ENCODE assay signal across 36 cellular contexts in the genomic region with DNA sequence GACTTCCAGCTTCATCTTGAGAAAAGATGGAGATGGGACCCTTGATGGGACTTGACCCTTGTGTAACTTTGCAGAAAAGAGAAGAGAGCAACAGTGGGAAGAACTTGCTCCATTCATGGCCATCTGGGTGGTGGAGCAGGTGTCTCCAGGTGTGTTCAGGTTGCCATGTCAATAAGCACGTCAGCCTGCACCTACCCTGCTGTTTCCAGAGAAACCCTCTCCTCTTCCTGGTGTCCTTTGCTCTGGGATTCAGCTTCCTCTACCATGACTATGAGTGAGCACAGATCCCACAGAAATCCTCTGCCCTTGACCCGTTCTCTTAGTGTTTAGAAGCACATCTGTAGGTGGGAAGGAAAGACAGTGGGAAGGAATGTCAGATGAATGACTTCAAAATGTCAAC. TPM values are rescaled to one million over a fixed set of nuclear protein-coding genes. Genes with fewer than 3 reads are reported as not detected.
DNase-seq lines count a peak whose midpoint lies in the region; ATAC-seq, FAIRE-seq and TF ChIP-seq lines count a peak whose summit lies in the region.
"Had no signal": no experiment of that assay in that cellular context is flagged by ENCODE, and none has a peak within 500 bp of the region (broad histone marks: within the 10 kb centered on the region; RNA-seq: fewer than 3 reads in every experiment).

No MANE protein-coding gene starts in this region.

- H3K36me3 ChIP-seq in small intestine (ENCODE audit: control insufficient read depth in 2 of 2, insufficient read depth in 2 of 2, low read length in 2 of 2), result no peaks in the 10 kb centered on the region
- H3K36me3 ChIP-seq: gastroesophageal sphincter, upper lobe of left lung had no signal

- no peaks in the 10 kb centered on the region for H3K9me3 ChIP-seq in small intestine (ENCODE audit: control insufficient read depth, low read depth)
- no peaks in the 10 kb centered on the region for H3K9me3 ChIP-seq in right cardiac atrium (ENCODE audit: control insufficient read depth, low read length)

- H3K27me3 ChIP-seq in small intestine (ENCODE audit: control insufficient read depth in 2 of 2, insufficient read depth in 2 of 2, low read length in 2 of 2) (peaks cover 0 to 2% of the 10 kb centered on the region in 2 donors), right cardiac atrium (ENCODE audit: control insufficient read depth, insufficient read depth) (no peaks in the 10 kb centered on the region)
- H3K27me3 ChIP-seq: upper lobe of left lung had no signal

- no peak for FAIRE-seq in small intestine (lab: Jason Lieb, UNC)
- FAIRE-seq: endothelial cell of umbilical vein had no signal

- peak; percentile 53 for DNase-seq in DMS153 (lab: John Stamatoyannopoulos, UW)
- DNase-seq in DMS153 treated with DMSO at 0.1 percent for 48 hours (lab: John Stamatoyannopoulos, UW; ENCODE audit: unreplicated experiment), result no peak
- peak; percentile 35 for DNase-seq in NCI-H146 treated with DMSO at 0.1 percent for 48 hours (lab: John Stamatoyannopoulos, UW; ENCODE audit: unreplicated experiment)
- no peak for DNase-seq in chondrocyte (ENCODE audit: low spot score)
- DNase-seq in small intestine, result peak; percentile 80
- DNase-seq in LoVo (ENCODE audit: low spot score), result no peak
- no peak for DNase-seq in right cardiac atrium
- DNase-seq: activated CD4-positive, alpha-beta T cell treated with anti-CD3 and anti-CD28 coated beads for 36 hours; activated CD8-positive, alpha-beta T cell treated with anti-CD3 and anti-CD28 coated beads for 36 hours; activated naive CD4-positive, alpha-beta T cell treated with anti-CD3 and anti-CD28 coated beads for 36 hours; C1 segment of cervical spinal cord; hippocampal formation; Kasumi-1; MV-4-11; NCI-H1436 treated with DMSO at 0.1 percent for 48 hours; NCI-H69; nephron progenitor cell; SIG-M5; stimulated activated naive B cell treated with anti-CD40 and anti-IgM and Interleukin-4, amounts not matched to agents 10 μg/mL and 1 μg/mL and 100 μg/mL, for 72 hours; substantia nigra; SW 1271; T-helper 9 cell; upper lobe of left lung had no signal

- peaks cover 17% of the 10 kb centered on the region for H3K4me1 Mint-ChIP-seq in chondrocyte (ENCODE audit: low read depth)
- H3K4me1 Mint-ChIP-seq: activated CD4-positive, alpha-beta T cell treated with anti-CD3 and anti-CD28 coated beads for 36 hours; brain; nephron progenitor cell; stimulated activated naive B cell treated with anti-CD40 and anti-IgM and Interleukin-4, amounts not matched to agents 10 μg/mL and 1 μg/mL and 100 μg/mL, for 72 hours had no signal

- ATAC-seq in right cardiac atrium (no peak), HG03045 (IDR thresholded peaks at IDR 0.05; ENCODE audit: unreplicated experiment) (no peak)
- ATAC-seq: activated CD4-positive, alpha-beta T cell treated with anti-CD3 and anti-CD28 coated beads for 36 hours; activated CD8-positive, alpha-beta T cell treated with anti-CD3 and anti-CD28 coated beads for 36 hours; gastroesophageal sphincter; stimulated activated naive B cell treated with anti-CD40 and anti-IgM and Interleukin-4, amounts not matched to agents 10 μg/mL and 1 μg/mL and 100 μg/mL, for 72 hours had no signal

- WGBS in small intestine, 3 donors, result 8 to 50% (median 26%) methylated on average over 2 of the region's 2 CpGs
- 69% methylated on average over 2 of the region's 2 CpGs for WGBS in right cardiac atrium

- H3K4me3 ChIP-seq in small intestine (ENCODE audit: low read depth in 1 of 2, low read length in 2 of 2) (no peak overlapping the region), right cardiac atrium (ENCODE audit: low read length) (no peak overlapping the region)
- H3K4me3 ChIP-seq: gastroesophageal sphincter, upper lobe of left lung had no signal

- intact Hi-C loops in right cardiac atrium (cut with DNase I), result no loop called here

- H3K4me1 ChIP-seq in small intestine (ENCODE audit: control insufficient read depth in 2 of 2, insufficient read depth in 1 of 2, low read depth in 1 of 2, low read length in 1 of 2) (peaks cover 0 to 4% of the 10 kb centered on the region in 2 donors), right cardiac atrium (ENCODE audit: control insufficient read depth, insufficient read depth, low read length) (no peaks in the 10 kb centered on the region)
- H3K4me1 ChIP-seq: gastroesophageal sphincter, upper lobe of left lung had no signal

- TF ChIP-seq CTCF in chondrocyte (IDR thresholded peaks at IDR 0.05), result no peak

- peak overlapping the region; percentile 86 to 92 for H3K27ac ChIP-seq in small intestine (ENCODE audit: low read depth in 1 of 2, low read length in 1 of 2)
- no peak overlapping the region for H3K27ac ChIP-seq in right cardiac atrium (ENCODE audit: low read length)
- H3K27ac ChIP-seq: 22Rv1, gastroesophageal sphincter, HL-60, upper lobe of left lung, VCaP had no signal

- peaks cover 10% of the 10 kb centered on the region for H3K9me3 Mint-ChIP-seq in chondrocyte (ENCODE audit: low read depth)

- H3K4me3 Mint-ChIP-seq in chondrocyte (ENCODE audit: unreplicated experiment), result no peak overlapping the region
- H3K4me3 Mint-ChIP-seq: activated CD4-positive, alpha-beta T cell treated with anti-CD3 and anti-CD28 coated beads for 36 hours; activated CD8-positive, alpha-beta T cell treated with anti-CD3 and anti-CD28 coated beads for 36 hours; activated naive CD4-positive, alpha-beta T cell treated with anti-CD3 and anti-CD28 coated beads for 36 hours; brain; nephron progenitor cell; stimulated activated naive B cell treated with anti-CD40 and anti-IgM and Interleukin-4, amounts not matched to agents 10 μg/mL and 1 μg/mL and 100 μg/mL, for 72 hours had no signal

- H3K27me3 Mint-ChIP-seq in chondrocyte (ENCODE audit: low read depth), result no peaks in the 10 kb centered on the region

- peaks cover 2% of the 10 kb centered on the region for H3K36me3 Mint-ChIP-seq in chondrocyte (ENCODE audit: low read depth)
- H3K36me3 Mint-ChIP-seq: brain had no signal

- H3K27ac Mint-ChIP-seq in chondrocyte (ENCODE audit: unreplicated experiment), result peak overlapping the region; percentile 23
- H3K27ac Mint-ChIP-seq: activated CD4-positive, alpha-beta T cell treated with anti-CD3 and anti-CD28 coated beads for 36 hours; activated CD8-positive, alpha-beta T cell treated with anti-CD3 and anti-CD28 coated beads for 36 hours; activated naive CD4-positive, alpha-beta T cell treated with anti-CD3 and anti-CD28 coated beads for 36 hours; brain; nephron progenitor cell; stimulated activated naive B cell treated with anti-CD40 and anti-IgM and Interleukin-4, amounts not matched to agents 10 μg/mL and 1 μg/mL and 100 μg/mL, for 72 hours had no signal

RNA-seq across cellular contexts. Expression of a gene that starts 21.8 kb away (rescaled TPM):
- total RNA-seq in chondrocyte, result 6.4 to 9.3 TPM (median 6.5 TPM) in 3 replicates
- polyA plus RNA-seq in small intestine, result 1 to 10 TPM; 2.2 to 3.4 (median 2.7) TPM
- 1 to 10 TPM; 4.1 to 6.2 (median 5.1) TPM for total RNA-seq in right cardiac atrium
- polyA plus RNA-seq in right cardiac atrium, result 2.8 TPM

RNA-seq across cellular contexts. Expression of a gene that starts 45.3 kb away (rescaled TPM):
- not detected in 3 replicates for total RNA-seq in chondrocyte
- 100 to 1,000 TPM in 2 of 3 donors, 10 to 100 TPM in 1; 47.0 to 257 (median 162) TPM for polyA plus RNA-seq in small intestine
- not detected for total RNA-seq in right cardiac atrium
- not detected for polyA plus RNA-seq in right cardiac atrium
- total RNA-seq: activated CD4-positive, alpha-beta T cell treated with anti-CD3 and anti-CD28 coated beads for 36 hours; activated CD8-positive, alpha-beta T cell treated with anti-CD3 and anti-CD28 coated beads for 36 hours; activated naive CD4-positive, alpha-beta T cell treated with anti-CD3 and anti-CD28 coated beads for 36 hours; Caco-2; cerebellum; endothelial cell of umbilical vein; fibroblast of lung; gastroesophageal sphincter; mammary epithelial cell; osteocyte; skeletal muscle tissue; upper lobe of left lung had no signal
- polyA plus RNA-seq: endothelial cell of umbilical vein, fibroblast of lung, mammary epithelial cell had no signal

Comparison
In these comparisons a context has a peak if more than half of its experiments do, and no peak if none do; other contexts are left out.
1. DNase-seq: peak in DMS153 (single experiment), NCI-H146 treated with DMSO at 0.1 percent for 48 hours (single experiment) and small intestine (single experiment); none in DMS153 treated with DMSO at 0.1 percent for 48 hours (single experiment), chondrocyte (single experiment), LoVo (single experiment) and right cardiac atrium (0 of 3).